In genomic region chr4:86223472-86223871, GRCh38 we compare ENCODE assay signal across 8 cellular contexts.
DNase-seq lines count a peak whose midpoint lies in the region; ATAC-seq and TF ChIP-seq lines count a peak whose summit lies in the region.

No MANE protein-coding gene starts in this region.

- no peak overlapping the region for H3K27ac ChIP-seq in upper lobe of right lung

- no peaks in the 10 kb centered on the region for H3K36me3 Mint-ChIP-seq in Caco-2 (ENCODE audit: insufficient read depth, unreplicated experiment)

- H3K27me3 Mint-ChIP-seq in Caco-2 (ENCODE audit: insufficient read depth, unreplicated experiment): peaks cover 4% of the 10 kb centered on the region

- DNase-seq in Caco-2 (peak; percentile 33 to 38), choroid plexus epithelial cell (ENCODE audit: low read depth) (peak; percentile 70), upper lobe of right lung (no peak), NCI-H1436 (lab: John Stamatoyannopoulos, UW) (no peak), head of caudate nucleus (no peak), NCI-H510A treated with DMSO at 0.1 percent for 48 hours (lab: John Stamatoyannopoulos, UW) (no peak)

- no peaks in the 10 kb centered on the region for H3K27me3 ChIP-seq in Caco-2 (replicated peaks; ENCODE audit: control insufficient read depth, insufficient read depth, low read length)
- no peaks in the 10 kb centered on the region for H3K27me3 ChIP-seq in upper lobe of right lung

- ATAC-seq in GM21360 (IDR thresholded peaks at IDR 0.05; ENCODE audit: unreplicated experiment): peak; percentile 96
- peak; percentile 60 for ATAC-seq in upper lobe of right lung

- peak; percentile 48 to 53 for TF ChIP-seq CTCF in Caco-2 (IDR thresholded peaks at IDR 0.05; ENCODE audit: insufficient read depth in 1 of 2, low read depth in 1 of 2, low read length in 1 of 2, severe bottlenecking in 1 of 2, unreplicated experiment in 1 of 2)
- TF ChIP-seq CTCF in choroid plexus epithelial cell (conservative IDR thresholded peaks at IDR 0.05; ENCODE audit: low read depth, low read length): peak; percentile 80
- TF ChIP-seq CTCF in upper lobe of right lung (IDR thresholded peaks at IDR 0.05): peak; percentile 29

- H3K4me1 ChIP-seq in Caco-2 (no peaks in the 10 kb centered on the region), upper lobe of right lung (no peaks in the 10 kb centered on the region)

- no peak overlapping the region for H3K27ac Mint-ChIP-seq in Caco-2 (ENCODE audit: unreplicated experiment)

- intact Hi-C loops in Caco-2 (cut with micrococcal nuclease; ENCODE audit: unreplicated experiment): no loop called here
- intact Hi-C loops in upper lobe of right lung (cut with DNase I): no loop called here
- intact Hi-C loops in head of caudate nucleus (cut with DNase I): no loop called here

- H3K4me3 ChIP-seq in Caco-2 (ENCODE audit: low read depth, low read length) (no peak overlapping the region), choroid plexus epithelial cell (ENCODE audit: low read depth, low read length) (no peak overlapping the region), upper lobe of right lung (no peak overlapping the region)

- H3K36me3 ChIP-seq in Caco-2 (ENCODE audit: control insufficient read depth, insufficient read depth, low read length) (no peaks in the 10 kb centered on the region), upper lobe of right lung (no peaks in the 10 kb centered on the region)

- H3K9me3 Mint-ChIP-seq in Caco-2 (ENCODE audit: unreplicated experiment): no peaks in the 10 kb centered on the region

- no peak for TF ChIP-seq EP300 in Ishikawa (IDR thresholded peaks at IDR 0.05; ENCODE audit: borderline replicate concordance)

- peak; percentile 55 for TF ChIP-seq RAD21 in Ishikawa (IDR thresholded peaks at IDR 0.05; ENCODE audit: low read depth)

- no peaks in the 10 kb centered on the region for H3K4me1 Mint-ChIP-seq in Caco-2 (ENCODE audit: low read depth, unreplicated experiment)

- H3K4me3 Mint-ChIP-seq in Caco-2 (ENCODE audit: unreplicated experiment): no peak overlapping the region

- H3K9me3 ChIP-seq in Caco-2: no peaks in the 10 kb centered on the region
- no peaks in the 10 kb centered on the region for H3K9me3 ChIP-seq in upper lobe of right lung

- CTCF ChIA-PET in Caco-2 (lab: Charles Lee): no interaction called here

- no TSS peak for BruUV-seq in Caco-2 (replicated peaks; lab: Mats Ljungman, UMichigan)

- POLR2A ChIA-PET in Caco-2 (lab: Charles Lee): no interaction called here

TF ChIP-seq in Ishikawa, 13 proteins besides CTCF, POLR2A, EP300 and RAD21:
- no peak for TF ChIP-seq YY1 (IDR thresholded peaks at IDR 0.05; ENCODE audit: low read depth)
- TF ChIP-seq FOXM1 (IDR thresholded peaks at IDR 0.05; ENCODE audit: borderline replicate concordance, low read depth): no peak
- no peak for TF ChIP-seq USF1 (IDR thresholded peaks at IDR 0.05)
- no peak for TF ChIP-seq REST (IDR thresholded peaks at IDR 0.05; ENCODE audit: low read depth)
- TF ChIP-seq TEAD4 (IDR thresholded peaks at IDR 0.05): no peak
- TF ChIP-seq NFIC (IDR thresholded peaks at IDR 0.05): no peak
- no peak for TF ChIP-seq MAX (IDR thresholded peaks at IDR 0.05)
- TF ChIP-seq CEBPB (IDR thresholded peaks at IDR 0.05): no peak
- no peak for TF ChIP-seq EGR1 (IDR thresholded peaks at IDR 0.05)
- no peak for TF ChIP-seq TCF12 (IDR thresholded peaks at IDR 0.05; ENCODE audit: low read depth)
- TF ChIP-seq TAF1 (IDR thresholded peaks at IDR 0.05; ENCODE audit: low read depth): no peak
- TF ChIP-seq ZBTB7A (IDR thresholded peaks at IDR 0.05; ENCODE audit: low read depth): no peak
- TF ChIP-seq CREB1 (IDR thresholded peaks at IDR 0.05; ENCODE audit: low read depth): no peak

Comparison
In these comparisons a context has a peak if more than half of its experiments do, and no peak if none do; other contexts are left out.
1. DNase-seq: peak in Caco-2 (2 of 2) and choroid plexus epithelial cell (single experiment); none in upper lobe of right lung (single experiment), NCI-H1436 (single experiment), head of caudate nucleus (0 of 42) and NCI-H510A treated with DMSO at 0.1 percent for 48 hours (single experiment).
2. CTCF ChIP-seq: peak in every context shown above with its lines; median percentile 80 in choroid plexus epithelial cell; 50 in Caco-2; 29 in upper lobe of right lung.